In the genomic region with DNA sequence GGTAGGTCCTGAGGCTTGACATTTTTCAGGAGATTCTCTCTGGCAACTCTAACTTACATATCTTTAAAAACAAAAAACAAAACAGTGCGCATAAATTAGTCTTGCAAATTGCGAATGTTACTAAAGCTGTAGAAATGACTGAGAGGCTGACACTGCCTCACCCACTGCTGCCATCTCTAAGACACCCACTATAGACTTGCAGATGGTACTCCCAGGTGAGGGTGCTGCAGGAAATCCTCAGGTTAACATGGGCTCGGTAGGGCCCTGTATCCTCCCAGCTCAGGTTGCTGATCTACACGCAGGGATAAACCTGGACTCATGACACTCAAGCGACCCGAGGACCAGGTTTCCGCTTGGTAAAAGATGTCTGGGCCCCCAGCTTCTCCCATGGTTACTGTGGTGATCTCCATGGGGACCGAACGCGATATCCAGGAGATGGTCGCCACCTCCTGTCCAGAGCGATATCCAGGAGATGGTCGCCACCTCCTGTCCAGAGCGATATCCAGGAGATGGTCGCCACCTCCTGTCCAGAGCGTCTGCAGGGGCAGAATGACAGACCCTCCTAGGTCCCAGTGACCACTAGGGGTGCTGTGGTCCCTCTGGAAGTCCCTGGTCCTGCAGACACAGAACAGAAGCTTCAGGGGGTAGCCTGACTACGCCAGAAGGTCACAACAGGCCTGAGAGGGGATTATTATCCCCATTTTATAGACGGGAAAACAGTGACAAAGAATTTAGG, we compare ENCODE assay signal across 10 cellular contexts. TPM values are rescaled to one million over a fixed set of nuclear protein-coding genes. Genes with fewer than 3 reads are reported as not detected.
DNase-seq lines count a peak whose midpoint lies in the region; ATAC-seq and TF ChIP-seq lines count a peak whose summit lies in the region.
"Had no signal": no experiment of that assay in that cellular context is flagged by ENCODE, and none has a peak within 500 bp of the region (broad histone marks: within the 10 kb centered on the region; RNA-seq: fewer than 3 reads in every experiment).

No MANE protein-coding gene starts in this region.

- no peaks in the 10 kb centered on the region for H4K20me1 ChIP-seq in smooth muscle cell (ENCODE audit: low read depth)

- no peak overlapping the region for H3K4me2 ChIP-seq in smooth muscle cell

- no peak for TF ChIP-seq POLR2A in NB4 (IDR thresholded peaks at IDR 0.05; ENCODE audit: extremely low read depth, insufficient read length)

- no peak overlapping the region for H3K27ac ChIP-seq in smooth muscle cell (ENCODE audit: low read depth)
- H3K27ac ChIP-seq: VCaP had no signal

- 86% methylated on average over 18 of the region's 18 CpGs for WGBS in smooth muscle cell (ENCODE audit: low lambda C conversion rate)

- H2AFZ ChIP-seq in smooth muscle cell (ENCODE audit: low read depth), result no peak overlapping the region

- H3K4me3 ChIP-seq in NB4 (ENCODE audit: low read depth, low read length) (no peak overlapping the region), choroid plexus epithelial cell (ENCODE audit: low read depth, low read length) (no peak overlapping the region), smooth muscle cell (no peak overlapping the region)
- H3K4me3 ChIP-seq: thyroid gland had no signal

- H3K79me2 ChIP-seq in smooth muscle cell (ENCODE audit: low read depth), result no peaks in the 10 kb centered on the region

- DNase-seq in NCI-H82 (lab: John Stamatoyannopoulos, UW) (peak; percentile 77), NCI-H82 treated with DMSO at 0.1 percent for 48 hours (lab: John Stamatoyannopoulos, UW; ENCODE audit: unreplicated experiment) (no peak), NB4 (ENCODE audit: low read depth) (peak; percentile 66), choroid plexus epithelial cell (ENCODE audit: low read depth) (peak; percentile 12), smooth muscle cell (lab: John Stamatoyannopoulos, UW; ENCODE audit: unreplicated experiment) (no peak), AG20443 (ENCODE audit: low spot score) (no peak)

- H3K36me3 ChIP-seq in smooth muscle cell (ENCODE audit: low read depth), result no peaks in the 10 kb centered on the region
- H3K36me3 ChIP-seq: thyroid gland had no signal

- H3K9me3 ChIP-seq in smooth muscle cell (replicated peaks; ENCODE audit: low read depth), result no peaks in the 10 kb centered on the region
- H3K9me3 ChIP-seq: thyroid gland had no signal

- H3K9ac ChIP-seq in smooth muscle cell (ENCODE audit: low read depth), result no peak overlapping the region

- no peaks in the 10 kb centered on the region for H3K4me1 ChIP-seq in smooth muscle cell (ENCODE audit: low read depth)

- ATAC-seq in GM18861 (IDR thresholded peaks at IDR 0.05; ENCODE audit: unreplicated experiment) (no peak), GM19324 (IDR thresholded peaks at IDR 0.05; ENCODE audit: low FRiP score, unreplicated experiment) (no peak)

- TF ChIP-seq CTCF in NB4 (IDR thresholded peaks at IDR 0.05; ENCODE audit: low read depth, low read length) (peak; percentile 74), choroid plexus epithelial cell (conservative IDR thresholded peaks at IDR 0.05; ENCODE audit: low read depth, low read length) (peak; percentile 29), smooth muscle cell (IDR thresholded peaks at IDR 0.05; ENCODE audit: borderline replicate concordance, insufficient read depth, poor library complexity, severe bottlenecking) (peak; percentile 33)

- no peaks in the 10 kb centered on the region for H3F3A ChIP-seq in smooth muscle cell (ENCODE audit: low read depth)

- H3K27me3 ChIP-seq in smooth muscle cell (ENCODE audit: low read depth), result no peaks in the 10 kb centered on the region
- H3K27me3 ChIP-seq: thyroid gland had no signal

RNA-seq across cellular contexts. Expression of gene LY9, which starts 16.1 kb away (rescaled TPM):
- total RNA-seq in smooth muscle cell, result not detected in 2 replicates
- not detected in 2 replicates for polyA plus RNA-seq in smooth muscle cell

RNA-seq across cellular contexts. Expression of gene SLAMF7, which starts 40.8 kb away (rescaled TPM):
- not detected in 2 replicates for total RNA-seq in smooth muscle cell
- polyA plus RNA-seq in smooth muscle cell, result 0.38 TPM in 1 of 2 replicates, not detected in the other

Comparison
In these comparisons a context has a peak if more than half of its experiments do, and no peak if none do; other contexts are left out.
1. DNase-seq: peak in NCI-H82 (single experiment), NB4 (single experiment) and choroid plexus epithelial cell (single experiment); none in NCI-H82 treated with DMSO at 0.1 percent for 48 hours (single experiment), smooth muscle cell (single experiment) and AG20443 (single experiment).
2. Peak in every context shown above with its lines, with median percentiles within 50 percentile points of each other: CTCF ChIP-seq.